ENCODE assay signal across 11 cellular contexts in the genomic region with DNA sequence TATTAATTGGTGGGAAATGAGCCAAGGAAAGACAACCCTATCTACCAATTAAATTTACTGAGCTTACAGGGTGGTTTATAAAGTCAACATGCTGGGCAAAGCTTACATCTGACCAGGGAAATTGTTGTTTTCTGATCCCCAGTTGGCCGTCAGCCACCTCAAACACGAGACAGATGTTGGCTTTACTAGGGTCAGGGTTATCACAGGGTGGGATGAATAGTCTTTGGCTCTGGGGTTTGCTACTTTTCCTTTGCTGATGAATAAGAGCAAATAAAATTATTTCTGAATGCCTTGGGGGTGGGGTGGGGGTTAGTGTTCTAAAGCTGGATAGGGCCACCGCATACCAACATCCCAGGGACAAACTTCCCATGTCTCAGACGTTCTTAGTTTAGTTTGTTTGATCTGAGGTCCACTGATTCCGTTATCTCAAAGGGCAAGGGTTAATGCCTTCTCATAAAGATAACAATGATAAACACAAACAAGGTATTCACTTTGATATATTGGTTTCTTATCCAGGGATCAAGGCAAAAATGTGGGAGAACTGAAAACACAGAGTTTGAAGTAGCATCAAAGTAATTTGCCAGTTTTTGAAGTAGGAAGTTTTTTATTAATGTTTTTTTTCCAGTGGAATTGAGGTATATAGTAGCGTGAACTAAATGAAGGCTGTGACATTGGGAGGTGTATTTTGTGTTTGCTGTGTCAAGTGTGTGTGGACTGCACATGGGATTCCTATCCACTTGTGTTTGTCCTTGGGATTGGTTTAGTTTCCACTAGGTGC.
DNase-seq lines count a peak whose midpoint lies in the region; TF ChIP-seq lines count a peak whose summit lies in the region.
"Had no signal": no experiment of that assay in that cellular context is flagged by ENCODE, and none has a peak within 500 bp of the region (broad histone marks: within the 10 kb centered on the region; RNA-seq: fewer than 3 reads in every experiment).

No MANE protein-coding gene starts in this region.

- H3K4me3 Mint-ChIP-seq in type B pancreatic cell: peak overlapping the region; percentile 9
- H3K4me3 Mint-ChIP-seq: T-cell had no signal

- H3K4me1 Mint-ChIP-seq in type B pancreatic cell (ENCODE audit: unreplicated experiment): peaks cover 40% of the 10 kb centered on the region

- no peaks in the 10 kb centered on the region for H3K27me3 Mint-ChIP-seq in type B pancreatic cell

- no peak for TF ChIP-seq CTCF in RWPE1 (conservative IDR thresholded peaks at IDR 0.05; ENCODE audit: low read depth)
- no peak for TF ChIP-seq CTCF in fibroblast of pulmonary artery (IDR thresholded peaks at IDR 0.05; ENCODE audit: low read length, missing control alignments)
- TF ChIP-seq CTCF in type B pancreatic cell (conservative IDR thresholded peaks at IDR 0.05): no peak

- DNase-seq in NCI-H82 (lab: John Stamatoyannopoulos, UW): peak; percentile 7
- DNase-seq in NCI-H82 treated with DMSO at 0.1 percent for 48 hours (lab: John Stamatoyannopoulos, UW; ENCODE audit: unreplicated experiment): no peak
- DNase-seq in RWPE1 (ENCODE audit: low spot score): peak; percentile 27
- peak; percentile 61 for DNase-seq in fibroblast of pulmonary artery (ENCODE audit: low read depth)
- no peak for DNase-seq in type B pancreatic cell (ENCODE audit: extremely low spot score, unreplicated experiment)
- DNase-seq in iPS-NIHi7 (ENCODE audit: extremely low spot score): no peak
- no peak for DNase-seq in activated CD4-positive, alpha-beta T cell treated with anti-CD3 and anti-CD28 coated beads for 4 hours
- DNase-seq in cerebellum (ENCODE audit: low spot score): no peak
- DNase-seq: colonic mucosa, NCI-H1436 treated with DMSO at 0.1 percent for 48 hours, T-cell had no signal

- no peak overlapping the region; the same call in 1 of the 2 replicates for H3K27ac ChIP-seq in RWPE1
- H3K27ac ChIP-seq: colonic mucosa had no signal

- no peaks in the 10 kb centered on the region for H3K36me3 Mint-ChIP-seq in type B pancreatic cell
- H3K36me3 Mint-ChIP-seq: T-cell had no signal

- POLR2A ChIA-PET in RWPE1 (lab: Yijun Ruan, JAX; ENCODE audit: low non-redundant PET): no interaction called here

- no peaks in the 10 kb centered on the region for H3K9me3 Mint-ChIP-seq in type B pancreatic cell
- H3K9me3 Mint-ChIP-seq: T-cell had no signal

- CTCF ChIA-PET in RWPE1 (lab: Yijun Ruan, JAX): interaction anchor here (0.7 kb wide), 1 partner anchor 11 kb away, joined by 3 read pairs; no protein-coding TSS in a partner anchor

- H3K27ac Mint-ChIP-seq in type B pancreatic cell: no peak overlapping the region
- H3K27ac Mint-ChIP-seq: T-cell had no signal

- no peak overlapping the region for H3K4me3 ChIP-seq in fibroblast of pulmonary artery (replicated peaks; ENCODE audit: low read depth, low read length)
- H3K4me3 ChIP-seq: colonic mucosa had no signal

Comparison
In these comparisons a context has a peak if more than half of its experiments do, and no peak if none do; other contexts are left out.
1. DNase-seq: peak in NCI-H82 (single experiment), RWPE1 (single experiment) and fibroblast of pulmonary artery (single experiment); none in NCI-H82 treated with DMSO at 0.1 percent for 48 hours (single experiment), type B pancreatic cell (single experiment), iPS-NIHi7 (single experiment), activated CD4-positive, alpha-beta T cell treated with anti-CD3 and anti-CD28 coated beads for 4 hours (0 of 2) and cerebellum (single experiment).